20 cellular contexts compared by ENCODE assay signal in genomic region chr2:70966681-70967080, GRCh38. TPM values are rescaled to one million over a fixed set of nuclear protein-coding genes. Genes with fewer than 3 reads are reported as not detected.
DNase-seq lines count a peak whose midpoint lies in the region; ATAC-seq lines count a peak whose summit lies in the region.
"Had no signal": no experiment of that assay in that cellular context is flagged by ENCODE, and none has a peak within 500 bp of the region (broad histone marks: within the 10 kb centered on the region; RNA-seq: fewer than 3 reads in every experiment).

No MANE protein-coding gene starts in this region.

- ATAC-seq in Right ventricle myocardium inferior (no peak), HG02852 (IDR thresholded peaks at IDR 0.05; ENCODE audit: unreplicated experiment) (no peak)
- ATAC-seq: GM12878 had no signal

- DNase-seq in cardiac septum (ENCODE audit: low spot score) (peak; percentile 43), Right ventricle myocardium inferior (ENCODE audit: missing footprints) (no peak), ecto neural progenitor cell (ENCODE audit: low spot score) (peak; percentile 22), mesenteric fat pad (ENCODE audit: low spot score) (peak; percentile 69), NCI-H2081 treated with DMSO at 0.1 percent for 48 hours (lab: John Stamatoyannopoulos, UW) (no peak), NCI-H774 (lab: John Stamatoyannopoulos, UW) (no peak)
- DNase-seq: CD4-positive, CD25-positive, alpha-beta regulatory T cell; COR-L47; DMS79; KG1; NCI-H1092 treated with DMSO at 0.1 percent for 48 hours; NCI-H1436 treated with DMSO at 0.1 percent for 48 hours; NCI-H2029; NCI-H226; NCI-H510A treated with DMSO at 0.1 percent for 48 hours; NCI-H82 had no signal

- intact Hi-C loops in cardiac septum (cut with DNase I): no loop called here
- intact Hi-C loops in Right ventricle myocardium inferior (cut with DNase I): loop anchor here (5.0 kb wide), 1 partner anchor 36 kb away; no protein-coding TSS in a partner anchor

RNA-seq across cellular contexts. Expression of gene ANKRD53, which starts 11.7 kb away (rescaled TPM):
- total RNA-seq in cardiac septum: 0.38 TPM
- 0.54 TPM for total RNA-seq in Right ventricle myocardium inferior
- total RNA-seq in mesenteric fat pad: 17.6 TPM
- total RNA-seq: GM12878, SJSA1 had no signal

RNA-seq across cellular contexts. Expression of gene TEX261, which starts 28.0 kb away (rescaled TPM):
- total RNA-seq in cardiac septum (46.1 TPM), Right ventricle myocardium inferior (63.8 TPM), mesenteric fat pad (86.8 TPM)

RNA-seq across cellular contexts. Expression of gene ATP6V1B1, which starts 31.0 kb away (rescaled TPM):
- total RNA-seq in cardiac septum (0.43 TPM), Right ventricle myocardium inferior (not detected), mesenteric fat pad (2.4 TPM)
- total RNA-seq: CD4-positive, CD25-positive, alpha-beta regulatory T cell; GM12878; HT1080; SJSA1 had no signal

Comparison
In these comparisons a context has a peak if more than half of its experiments do, and no peak if none do; other contexts are left out.
1. DNase-seq: peak in cardiac septum (single experiment), ecto neural progenitor cell (single experiment) and mesenteric fat pad (single experiment); none in Right ventricle myocardium inferior (single experiment), NCI-H2081 treated with DMSO at 0.1 percent for 48 hours (single experiment) and NCI-H774 (single experiment).
2. RNA of gene ANKRD53, which starts 11.7 kb away (total RNA-seq): 17.6 TPM in mesenteric fat pad (single experiment); 0.54 TPM in Right ventricle myocardium inferior (single experiment) and 0.38 TPM in cardiac septum (single experiment); every median in the first group is over 10 times any median in the second.